ENCODE assay signal across 8 cellular contexts in the genomic region with DNA sequence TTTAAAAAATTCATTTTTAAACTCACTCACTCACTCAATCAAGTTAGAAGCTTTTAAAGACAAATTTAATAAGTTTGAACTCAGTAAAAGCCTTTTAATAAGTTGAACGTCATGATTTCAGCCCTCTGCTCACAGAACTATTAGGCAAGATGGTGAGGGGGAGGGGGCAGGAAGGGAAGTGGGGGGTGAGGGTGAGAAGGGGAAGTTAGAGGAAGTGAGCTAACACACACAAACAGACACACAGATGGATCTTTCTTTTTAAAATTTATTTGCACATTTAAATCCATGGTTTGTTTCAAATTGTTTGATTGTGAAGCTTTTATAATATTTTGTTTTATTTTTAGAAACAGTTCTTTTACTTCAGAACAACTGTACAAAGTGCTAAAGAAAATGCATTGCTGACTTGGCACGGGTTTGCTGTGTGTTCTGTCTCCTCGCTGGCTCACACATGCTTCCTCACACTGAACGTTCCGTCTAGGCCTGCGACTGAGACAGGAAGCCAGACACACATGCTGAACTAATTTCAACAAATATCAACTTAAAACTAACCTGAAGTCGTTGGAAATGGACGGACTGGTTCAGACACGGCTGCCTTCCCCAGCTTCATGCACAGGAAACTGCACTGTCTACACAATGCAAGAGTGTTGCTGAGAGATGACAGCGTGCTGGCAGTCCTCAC. TPM values are rescaled to one million over a fixed set of nuclear protein-coding genes. Genes with fewer than 3 reads are reported as not detected.
DNase-seq lines count a peak whose midpoint lies in the region; ATAC-seq and TF ChIP-seq lines count a peak whose summit lies in the region.

No MANE protein-coding gene starts in this region.

- DNase-seq in activated CD4-positive, CD25-positive, alpha-beta regulatory T cell treated with anti-CD3 and anti-CD28 coated beads, Interleukin-2, amount 50 U/mL, for 16 hours (ENCODE audit: low read depth, low spot score), result peak; percentile 34
- DNase-seq in activated CD4-positive, CD25-positive, alpha-beta regulatory T cell treated with anti-CD3 and anti-CD28 coated beads, Interleukin-2, amount 50 U/mL, for 72 hours, result no peak
- DNase-seq in activated T-cell treated with anti-CD3 and anti-CD28 coated beads for 4 hours (peak; percentile 56), fibroblast of the aortic adventitia (ENCODE audit: low read depth) (peak; percentile 47), renal cortical epithelial cell (ENCODE audit: low read depth) (peak; percentile 7), COLO668 (lab: John Stamatoyannopoulos, UW; ENCODE audit: unreplicated experiment) (no peak)

- TF ChIP-seq CTCF in fibroblast of the aortic adventitia (IDR thresholded peaks at IDR 0.05; ENCODE audit: insufficient read depth, low read length), result no peak

- H3K4me3 ChIP-seq in fibroblast of the aortic adventitia (ENCODE audit: low read depth, low read length), result no peak overlapping the region

- ATAC-seq in GM19463 (IDR thresholded peaks at IDR 0.05; ENCODE audit: unreplicated experiment) (no peak), HG03432 (IDR thresholded peaks at IDR 0.05; ENCODE audit: unreplicated experiment) (no peak)

RNA-seq across cellular contexts. Expression of gene ZBP1, which starts 7.9 kb away (rescaled TPM):
- total RNA-seq in fibroblast of the aortic adventitia (ENCODE audit: low replicate concordance), result not detected in 2 replicates
- 0.35 TPM in 1 of 2 replicates, not detected in the other for total RNA-seq in renal cortical epithelial cell

Comparison
In these comparisons a context has a peak if more than half of its experiments do, and no peak if none do; other contexts are left out.
1. DNase-seq: peak in activated CD4-positive, CD25-positive, alpha-beta regulatory T cell treated with anti-CD3 and anti-CD28 coated beads, Interleukin-2, amount 50 U/mL, for 16 hours (single experiment), activated T-cell treated with anti-CD3 and anti-CD28 coated beads for 4 hours (single experiment), fibroblast of the aortic adventitia (single experiment) and renal cortical epithelial cell (single experiment); none in activated CD4-positive, CD25-positive, alpha-beta regulatory T cell treated with anti-CD3 and anti-CD28 coated beads, Interleukin-2, amount 50 U/mL, for 72 hours (single experiment) and COLO668 (single experiment).